3 cellular contexts compared by ENCODE assay signal in genomic region chr6:75975904-75976303, GRCh38.
"Had no signal": no experiment of that assay in that cellular context is flagged by ENCODE, and none has a peak within 500 bp of the region (broad histone marks: within the 10 kb centered on the region; RNA-seq: fewer than 3 reads in every experiment).

No MANE protein-coding gene starts in this region.

- H3K4me3 ChIP-seq: GM12878 had no signal

- DNase-seq: GDM1, GF-D8 had no signal
